In genomic region chr19:43662487-43662886, GRCh38 we compare ENCODE assay signal across 1 cellular context.
TF ChIP-seq lines count a peak whose summit lies in the region.

No MANE protein-coding gene starts in this region.

TF ChIP-seq in H1, 55 proteins besides CTCF, POLR2A, EP300 and RAD21:
- TF ChIP-seq ASH2L (IDR thresholded peaks at IDR 0.05; ENCODE audit: low read length) (no peak), CBX8 (IDR thresholded peaks at IDR 0.05; ENCODE audit: borderline replicate concordance, low read depth, low read length) (no peak), NANOG (IDR thresholded peaks at IDR 0.05; ENCODE audit: insufficient read depth, low read depth, low read length, poor library complexity, severe bottlenecking) (no peak), GABPA (IDR thresholded peaks at IDR 0.05; ENCODE audit: borderline replicate concordance, insufficient read depth, low read length) (no peak), TEAD4 (IDR thresholded peaks at IDR 0.05; ENCODE audit: low read depth, low read length) (no peak), TBP (IDR thresholded peaks at IDR 0.05; ENCODE audit: low read depth, low read length) (no peak), CREB1 (IDR thresholded peaks at IDR 0.05) (no peak), NRF1 (IDR thresholded peaks at IDR 0.05; ENCODE audit: low read depth, low read length) (no peak), MAFK (IDR thresholded peaks at IDR 0.05; ENCODE audit: low read depth, low read length) (no peak), ATF2 (IDR thresholded peaks at IDR 0.05; ENCODE audit: low read length) (no peak), KDM4A (IDR thresholded peaks at IDR 0.05; ENCODE audit: low read depth, low read length, severe bottlenecking) (no peak), TCF12 (IDR thresholded peaks at IDR 0.05; ENCODE audit: low read depth, low read length) (no peak), SIX5 (IDR thresholded peaks at IDR 0.05; ENCODE audit: low read depth, low read length) (no peak), KDM5A (IDR thresholded peaks at IDR 0.05; ENCODE audit: low read length) (no peak), CEBPB (IDR thresholded peaks at IDR 0.05; ENCODE audit: low read depth, low read length) (no peak), BCL11A (IDR thresholded peaks at IDR 0.05; ENCODE audit: low read depth in 2 of 2, low read length in 2 of 2) (no peak), CHD2 (IDR thresholded peaks at IDR 0.05; ENCODE audit: low read length) (no peak)
